1 cellular context compared by ENCODE assay signal in genomic region chr14:70237710-70238109, GRCh38.
TF ChIP-seq lines count a peak whose summit lies in the region.

No MANE protein-coding gene starts in this region.

TF ChIP-seq in K562, 482 proteins besides CTCF, POLR2A, EP300 and RAD21 (continued from another document and continues in another):
- TF ChIP-seq CBX8 (IDR thresholded peaks at IDR 0.05; ENCODE audit: borderline replicate concordance, extremely low read depth, low read depth, low read length, poor library complexity, severe bottlenecking) (no peak), ZNF12 (CRISPR knock-in tag; IDR thresholded peaks at IDR 0.05) (no peak), ZNF408 (CRISPR knock-in tag; IDR thresholded peaks at IDR 0.05; ENCODE audit: low read depth) (no peak), CLOCK (CRISPR knock-in tag; IDR thresholded peaks at IDR 0.05; ENCODE audit: borderline replicate concordance) (no peak; the same call in 1 of the 2 replicates), ZNF274 (IDR thresholded peaks at IDR 0.05; ENCODE audit: borderline replicate concordance, low read depth, low read length) (peak; percentile 62; the same call in 1 of the 2 replicates), RB1 (IDR thresholded peaks at IDR 0.05; ENCODE audit: low read depth) (0 out of 2 replicates have a peak, but pooled peaks have one; percentile 46), TAF15 (IDR thresholded peaks at IDR 0.05; ENCODE audit: low read depth, low read length) (no peak), HNRNPL (IDR thresholded peaks at IDR 0.05; ENCODE audit: low read depth, low read length) (no peak), MCM3 (IDR thresholded peaks at IDR 0.05) (no peak), ZNF766 (CRISPR knock-in tag; conservative IDR thresholded peaks at IDR 0.05) (peak; percentile 85), ZNF347 (CRISPR knock-in tag; IDR thresholded peaks at IDR 0.05; ENCODE audit: low read depth) (no peak), ELF2 (CRISPR knock-in tag; IDR thresholded peaks at IDR 0.05) (no peak), HSF4 (CRISPR knock-in tag; IDR thresholded peaks at IDR 0.05; ENCODE audit: borderline replicate concordance) (no peak), TAL1 (IDR thresholded peaks at IDR 0.05) (peak; percentile 99), RHOXF2B (CRISPR knock-in tag; conservative IDR thresholded peaks at IDR 0.05) (no peak), PCBP1 (IDR thresholded peaks at IDR 0.05; ENCODE audit: low read depth, low read length, poor library complexity, severe bottlenecking) (no peak), NRF1 (conservative IDR thresholded peaks at IDR 0.05 in 1 of 2, IDR thresholded peaks at IDR 0.05 in 1 of 2) (peak; percentile 63 to 70; a peak in 3 of 4 replicates), RCOR1 (IDR thresholded peaks at IDR 0.05; ENCODE audit: borderline replicate concordance in 1 of 2, low read depth in 2 of 2, low read length in 2 of 2) (peak; percentile 86 to 96), SMARCA5 (IDR thresholded peaks at IDR 0.05) (no peak), ARID4B (CRISPR knock-in tag; IDR thresholded peaks at IDR 0.05) (no peak), ATF7 (IDR thresholded peaks at IDR 0.05) (peak; percentile 80; the same call in 1 of the 2 replicates), THAP12 (CRISPR knock-in tag; IDR thresholded peaks at IDR 0.05) (no peak), TCF7L2 (IDR thresholded peaks at IDR 0.05; ENCODE audit: low read depth, low read length) (no peak), MTA3 (IDR thresholded peaks at IDR 0.05; ENCODE audit: borderline replicate concordance) (peak; percentile 91), ZNF175 (CRISPR knock-in tag; IDR thresholded peaks at IDR 0.05; ENCODE audit: low read depth) (peak; percentile 90), THRAP3 (IDR thresholded peaks at IDR 0.05; ENCODE audit: borderline replicate concordance) (no peak), ELF1 (tag; IDR thresholded peaks at IDR 0.05) (no peak), HOXB6 (CRISPR knock-in tag; IDR thresholded peaks at IDR 0.05; ENCODE audit: borderline replicate concordance) (no peak), BMI1 (IDR thresholded peaks at IDR 0.05; ENCODE audit: low read length) (no peak), CCNT2 (IDR thresholded peaks at IDR 0.05; ENCODE audit: borderline replicate concordance, extremely low read depth, insufficient read length, low read depth, low read length) (peak; percentile 88), ARID3B (CRISPR knock-in tag; IDR thresholded peaks at IDR 0.05; ENCODE audit: borderline replicate concordance) (no peak), USF1 (CRISPR knock-in tag; IDR thresholded peaks at IDR 0.05) (no peak), BCOR (IDR thresholded peaks at IDR 0.05) (peak; percentile 80), ZBED1 (IDR thresholded peaks at IDR 0.05) (0 out of 2 replicates have a peak, but pooled peaks have one; percentile 81), SNRNP70 (optimal IDR thresholded peaks at IDR 0.05; ENCODE audit: low read depth, low read length) (no peak), ZNF174 (CRISPR knock-in tag; IDR thresholded peaks at IDR 0.05) (no peak), ETV6 (IDR thresholded peaks at IDR 0.05; ENCODE audit: borderline replicate concordance in 1 of 2, low read depth in 2 of 2, low read length in 1 of 2) (peak in 1 of 2 experiments; percentile 37; a peak in 1 of 4 replicates), ETV6 (CRISPR knock-in tag; IDR thresholded peaks at IDR 0.05; ENCODE audit: borderline replicate concordance) (no peak), MED1 (CRISPR knock-in tag; IDR thresholded peaks at IDR 0.05; ENCODE audit: borderline replicate concordance) (no peak), BACH1 (tag; IDR thresholded peaks at IDR 0.05) (peak; percentile 68), ZNF134 (CRISPR knock-in tag; conservative IDR thresholded peaks at IDR 0.05) (peak; percentile 91), XRCC5 (IDR thresholded peaks at IDR 0.05; ENCODE audit: low read depth, low read length) (no peak), POLR3G (IDR thresholded peaks at IDR 0.05; ENCODE audit: extremely low read depth, insufficient read length, insufficient replicate concordance) (no peak), ZNF324 (CRISPR knock-in tag; IDR thresholded peaks at IDR 0.05) (no peak), ZFX (CRISPR knock-in tag; IDR thresholded peaks at IDR 0.05) (peak; percentile 54; the same call in 1 of the 2 replicates), ADNP (tag; IDR thresholded peaks at IDR 0.05) (peak; percentile 31; the same call in 1 of the 2 replicates), FOSL1 (tag; conservative IDR thresholded peaks at IDR 0.05) (peak; percentile 75)
- TF ChIP-seq, protein P1, sequence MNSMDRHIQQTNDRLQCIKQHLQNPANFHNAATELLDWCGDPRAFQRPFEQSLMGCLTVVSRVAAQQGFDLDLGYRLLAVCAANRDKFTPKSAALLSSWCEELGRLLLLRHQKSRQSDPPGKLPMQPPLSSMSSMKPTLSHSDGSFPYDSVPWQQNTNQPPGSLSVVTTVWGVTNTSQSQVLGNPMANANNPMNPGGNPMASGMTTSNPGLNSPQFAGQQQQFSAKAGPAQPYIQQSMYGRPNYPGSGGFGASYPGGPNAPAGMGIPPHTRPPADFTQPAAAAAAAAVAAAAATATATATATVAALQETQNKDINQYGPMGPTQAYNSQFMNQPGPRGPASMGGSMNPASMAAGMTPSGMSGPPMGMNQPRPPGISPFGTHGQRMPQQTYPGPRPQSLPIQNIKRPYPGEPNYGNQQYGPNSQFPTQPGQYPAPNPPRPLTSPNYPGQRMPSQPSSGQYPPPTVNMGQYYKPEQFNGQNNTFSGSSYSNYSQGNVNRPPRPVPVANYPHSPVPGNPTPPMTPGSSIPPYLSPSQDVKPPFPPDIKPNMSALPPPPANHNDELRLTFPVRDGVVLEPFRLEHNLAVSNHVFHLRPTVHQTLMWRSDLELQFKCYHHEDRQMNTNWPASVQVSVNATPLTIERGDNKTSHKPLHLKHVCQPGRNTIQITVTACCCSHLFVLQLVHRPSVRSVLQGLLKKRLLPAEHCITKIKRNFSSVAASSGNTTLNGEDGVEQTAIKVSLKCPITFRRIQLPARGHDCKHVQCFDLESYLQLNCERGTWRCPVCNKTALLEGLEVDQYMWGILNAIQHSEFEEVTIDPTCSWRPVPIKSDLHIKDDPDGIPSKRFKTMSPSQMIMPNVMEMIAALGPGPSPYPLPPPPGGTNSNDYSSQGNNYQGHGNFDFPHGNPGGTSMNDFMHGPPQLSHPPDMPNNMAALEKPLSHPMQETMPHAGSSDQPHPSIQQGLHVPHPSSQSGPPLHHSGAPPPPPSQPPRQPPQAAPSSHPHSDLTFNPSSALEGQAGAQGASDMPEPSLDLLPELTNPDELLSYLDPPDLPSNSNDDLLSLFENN (IDR thresholded peaks at IDR 0.05; ENCODE audit: low read depth in 2 of 2, low read length in 2 of 2): peak in 1 of 2 experiments; percentile 96; a peak in 2 of 4 replicates
- TF ChIP-seq, protein P2, sequence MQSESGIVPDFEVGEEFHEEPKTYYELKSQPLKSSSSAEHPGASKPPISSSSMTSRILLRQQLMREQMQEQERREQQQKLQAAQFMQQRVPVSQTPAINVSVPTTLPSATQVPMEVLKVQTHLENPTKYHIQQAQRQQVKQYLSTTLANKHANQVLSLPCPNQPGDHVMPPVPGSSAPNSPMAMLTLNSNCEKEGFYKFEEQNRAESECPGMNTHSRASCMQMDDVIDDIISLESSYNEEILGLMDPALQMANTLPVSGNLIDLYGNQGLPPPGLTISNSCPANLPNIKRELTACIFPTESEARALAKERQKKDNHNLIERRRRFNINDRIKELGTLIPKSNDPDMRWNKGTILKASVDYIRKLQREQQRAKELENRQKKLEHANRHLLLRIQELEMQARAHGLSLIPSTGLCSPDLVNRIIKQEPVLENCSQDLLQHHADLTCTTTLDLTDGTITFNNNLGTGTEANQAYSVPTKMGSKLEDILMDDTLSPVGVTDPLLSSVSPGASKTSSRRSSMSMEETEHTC (IDR thresholded peaks at IDR 0.05): no peak
- TF ChIP-seq, protein P3, sequence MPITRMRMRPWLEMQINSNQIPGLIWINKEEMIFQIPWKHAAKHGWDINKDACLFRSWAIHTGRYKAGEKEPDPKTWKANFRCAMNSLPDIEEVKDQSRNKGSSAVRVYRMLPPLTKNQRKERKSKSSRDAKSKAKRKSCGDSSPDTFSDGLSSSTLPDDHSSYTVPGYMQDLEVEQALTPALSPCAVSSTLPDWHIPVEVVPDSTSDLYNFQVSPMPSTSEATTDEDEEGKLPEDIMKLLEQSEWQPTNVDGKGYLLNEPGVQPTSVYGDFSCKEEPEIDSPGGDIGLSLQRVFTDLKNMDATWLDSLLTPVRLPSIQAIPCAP (CRISPR knock-in tag; IDR thresholded peaks at IDR 0.05; ENCODE audit: borderline replicate concordance): no peak
- TF ChIP-seq, protein P4, sequence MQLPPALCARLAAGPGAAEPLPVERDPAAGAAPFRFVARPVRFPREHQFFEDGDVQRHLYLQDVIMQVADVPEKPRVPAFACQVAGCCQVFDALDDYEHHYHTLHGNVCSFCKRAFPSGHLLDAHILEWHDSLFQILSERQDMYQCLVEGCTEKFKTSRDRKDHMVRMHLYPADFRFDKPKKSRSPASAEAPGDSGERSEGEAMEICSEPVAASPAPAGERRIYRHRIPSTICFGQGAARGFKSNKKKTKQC (CRISPR knock-in tag; IDR thresholded peaks at IDR 0.05): no peak
